Comparison of ENCODE assay signal across 8 cellular contexts in genomic region chr1:87333692-87334347, GRCh38. TPM values are rescaled to one million over a fixed set of nuclear protein-coding genes. Genes with fewer than 3 reads are reported as not detected.
DNase-seq lines count a peak whose midpoint lies in the region; ATAC-seq and TF ChIP-seq lines count a peak whose summit lies in the region.

No MANE protein-coding gene starts in this region.

- peak overlapping the region; percentile 91 for H3K4me3 Mint-ChIP-seq in activated T-cell treated with anti-CD3 and anti-CD28 coated beads, Interleukin-2, amount 50 U/mL, for 4 hours

- no peaks in the 10 kb centered on the region for H3K9me3 Mint-ChIP-seq in activated T-cell treated with anti-CD3 and anti-CD28 coated beads, Interleukin-2, amount 50 U/mL, for 4 hours

- H3K9ac ChIP-seq in skeletal muscle tissue (ENCODE audit: low read depth in 1 of 3, low read length in 3 of 3), result peak overlapping the region; percentile 14 to 62 (median 58)

- H3K27me3 ChIP-seq in RWPE2 (ENCODE audit: insufficient read depth, poor library complexity, severe bottlenecking), result no peaks in the 10 kb centered on the region
- no peaks in the 10 kb centered on the region for H3K27me3 ChIP-seq in esophagus squamous epithelium
- H3K27me3 ChIP-seq in skeletal muscle tissue (ENCODE audit: control insufficient read depth in 3 of 3, insufficient read depth in 3 of 3, low read length in 3 of 3), result no peaks in the 10 kb centered on the region

- WGBS in esophagus squamous epithelium, 2 donors, result 17 to 23% methylated on average over 7 to 10 of the region's 10 CpGs

- H3K9me3 ChIP-seq in RWPE2 (ENCODE audit: severe bottlenecking) (no peaks in the 10 kb centered on the region), esophagus squamous epithelium (no peaks in the 10 kb centered on the region), skeletal muscle tissue (ENCODE audit: control insufficient read depth in 3 of 3, low read length in 3 of 3) (no peaks in the 10 kb centered on the region)

- H3K36me3 ChIP-seq in RWPE2 (ENCODE audit: low read depth) (peaks cover 48% of the 10 kb centered on the region), esophagus squamous epithelium (peaks cover 0 to 15% (median 0%) of the 10 kb centered on the region in 3 donors), skeletal muscle tissue (ENCODE audit: control insufficient read depth in 3 of 3, insufficient read depth in 3 of 3, low read length in 3 of 3) (no peaks in the 10 kb centered on the region)

- no peak for DNase-seq in activated T-cell treated with anti-CD3 and anti-CD28 coated beads, Interleukin-2, amount 50 U/mL, for 4 hours
- DNase-seq in activated T-cell treated with anti-CD3 and anti-CD28 coated beads for 4 hours (no peak), RWPE2 (ENCODE audit: low spot score) (no peak), esophagus squamous epithelium (lab: John Stamatoyannopoulos, UW) (no peak), mucosa of gallbladder (ENCODE audit: low spot score) (no peak)

- H3K4me1 Mint-ChIP-seq in activated T-cell treated with anti-CD3 and anti-CD28 coated beads, Interleukin-2, amount 50 U/mL, for 4 hours (ENCODE audit: low read depth), result peaks cover 64% of the 10 kb centered on the region

- TF ChIP-seq POLR2A in esophagus squamous epithelium (IDR thresholded peaks at IDR 0.05), result peak in 1 of 4 donors; percentile 10

- TF ChIP-seq CTCF in RWPE2 (IDR thresholded peaks at IDR 0.05; ENCODE audit: poor library complexity, severe bottlenecking) (no peak), esophagus squamous epithelium (IDR thresholded peaks at IDR 0.05) (no peak)

- H3K4me3 ChIP-seq in RWPE2 (ENCODE audit: severe bottlenecking), result peak overlapping the region; percentile 48
- peak overlapping the region; percentile 57 to 99 (median 90) for H3K4me3 ChIP-seq in esophagus squamous epithelium
- peak overlapping the region; percentile 55 to 67 (median 64) for H3K4me3 ChIP-seq in skeletal muscle tissue (ENCODE audit: low read length in 3 of 3)

- peak in 1 of 2 donors; percentile 29 for ATAC-seq in activated T-cell treated with anti-CD3 and anti-CD28 coated beads, Interleukin-2, amount 50 U/mL, for 4 hours
- no peak for ATAC-seq in RWPE2 (ENCODE audit: low read depth)
- ATAC-seq in HG02938 (IDR thresholded peaks at IDR 0.05; ENCODE audit: unreplicated experiment), result no peak
- no peak for ATAC-seq in GM18873 (IDR thresholded peaks at IDR 0.05; ENCODE audit: low FRiP score, unreplicated experiment)

- peak overlapping the region; percentile 58 for H3K27ac ChIP-seq in RWPE2 (ENCODE audit: poor library complexity, severe bottlenecking)
- peak overlapping the region; percentile 91 to 100 (median 96) for H3K27ac ChIP-seq in esophagus squamous epithelium
- H3K27ac ChIP-seq in skeletal muscle tissue (ENCODE audit: low read depth, low read length), result peak overlapping the region; percentile 45

- H3K4me1 ChIP-seq in RWPE2 (ENCODE audit: insufficient read depth, poor library complexity, severe bottlenecking), result peaks cover 19% of the 10 kb centered on the region
- H3K4me1 ChIP-seq in esophagus squamous epithelium, result peaks cover 27 to 71% (median 34%) of the 10 kb centered on the region in 3 donors
- H3K4me1 ChIP-seq in skeletal muscle tissue (ENCODE audit: control insufficient read depth in 3 of 3, insufficient read depth in 3 of 3, low read length in 3 of 3), result peaks cover 20 to 41% (median 40%) of the 10 kb centered on the region in 3 donors

- intact Hi-C loops in esophagus squamous epithelium (cut with DNase I), result no loop called here

- peaks cover 22% of the 10 kb centered on the region for H3K27me3 Mint-ChIP-seq in activated T-cell treated with anti-CD3 and anti-CD28 coated beads, Interleukin-2, amount 50 U/mL, for 4 hours (ENCODE audit: low read depth)

- peaks cover 4% of the 10 kb centered on the region for H3K36me3 Mint-ChIP-seq in activated T-cell treated with anti-CD3 and anti-CD28 coated beads, Interleukin-2, amount 50 U/mL, for 4 hours (ENCODE audit: insufficient read depth)

RNA-seq across cellular contexts. Expression of gene LMO4, which starts 5.1 kb away (rescaled TPM):
- total RNA-seq in activated T-cell treated with anti-CD3 and anti-CD28 coated beads, Interleukin-2, amount 50 U/mL, for 4 hours, result 10 to 100 TPM; 10.0 to 19.8 (median 19.0) TPM
- 10 to 100 TPM; 32.7 to 57.3 (median 52.1) TPM for total RNA-seq in esophagus squamous epithelium
- 33.9 TPM for total RNA-seq in skeletal muscle tissue
- 101 TPM for total RNA-seq in mucosa of gallbladder

Comparison
In these comparisons a context has a peak if more than half of its experiments do, and no peak if none do; other contexts are left out.
1. H3K27ac ChIP-seq: peak in every context shown above with its lines; median percentile 96 in esophagus squamous epithelium; 58 in RWPE2; 45 in skeletal muscle tissue.